In genomic region chr1:108779455-108779854, GRCh38 we compare ENCODE assay signal across 29 cellular contexts.
"Had no signal": no experiment of that assay in that cellular context is flagged by ENCODE, and none has a peak within 500 bp of the region (broad histone marks: within the 10 kb centered on the region; RNA-seq: fewer than 3 reads in every experiment).

No MANE protein-coding gene starts in this region.

- H3K36me3 ChIP-seq: uterus had no signal

- H3K4me1 ChIP-seq: stomach, suprapubic skin, testis, thyroid gland, tibial artery, tibial nerve, transverse colon, upper lobe of left lung, upper lobe of right lung, uterus, vagina had no signal

- DNase-seq: stimulated activated CD4-positive, alpha-beta T cell treated with anti-CD3 and anti-CD28 coated beads, Interleukin-2, amount 100 ng/mL, for 48 hours; stimulated activated CD4-positive, alpha-beta T cell treated with anti-CD3 and anti-CD28 coated beads, Interleukin-4, amount 100 ng/mL, for 1 hour; stimulated activated CD4-positive, alpha-beta T cell treated with anti-CD3 and anti-CD28 coated beads, Interleukin-4, amount 100 ng/mL, for 24 hours; stimulated activated CD4-positive, alpha-beta T cell treated with anti-CD3 and anti-CD28 coated beads, Interleukin-4, amount 100 ng/mL, for 4 hours; stimulated activated CD8-positive, alpha-beta memory T cell treated with anti-CD3 and anti-CD28 coated beads, Interleukin-4, amount 100 ng/mL, for 48 hours; stimulated activated naive B cell treated with anti-CD40 and anti-IgM and Interleukin-4, amounts not matched to agents 10 μg/mL and 1 μg/mL and 100 μg/mL, for 72 hours; stimulated activated naive CD4-positive, alpha-beta T cell; stimulated activated naive CD4-positive, alpha-beta T cell treated with Interleukin-2 at 50 U/mL for 16 hours; stimulated activated naive CD8-positive, alpha-beta T cell treated with anti-CD3 and anti-CD28 coated beads, Interleukin-15, amount 100 ng/mL, for 72 hours; stimulated activated naive CD8-positive, alpha-beta T cell treated with anti-CD3 and anti-CD28 coated beads, Interleukin-15, Interleukin-2, amounts not matched to agents 100 U/mL and 50 U/mL, for 24 hours; stomach; substantia nigra; testis; thyroid gland; tibial artery; transverse colon; trophoblast cell; upper lobe of left lung; upper lobe of right lung; uterus had no signal

- H3K9me3 ChIP-seq: suprapubic skin, testis, thoracic aorta, thyroid gland, tibial artery, upper lobe of right lung, uterus, vagina had no signal

- H3K27ac Mint-ChIP-seq: stimulated activated effector memory CD8-positive, alpha-beta T cell treated with anti-CD3 and anti-CD28 coated beads, Interleukin-12 subunit alpha, Interleukin-12 subunit beta, amount 100 ng/mL, for 72 hours; stimulated activated memory B cell treated with anti-CD40 and anti-IgM and Interleukin-4, amounts not matched to agents 10 μg/mL and 1 μg/mL and 100 μg/mL, for 72 hours; stimulated activated naive B cell treated with anti-CD40 and anti-IgM and Interleukin-4, amounts not matched to agents 10 μg/mL and 1 μg/mL and 100 μg/mL, for 72 hours; stimulated activated naive CD8-positive, alpha-beta T cell treated with anti-CD3 and anti-CD28 coated beads, Interleukin-15, amount 100 ng/mL, for 72 hours; stimulated activated naive CD8-positive, alpha-beta T cell treated with anti-CD3 and anti-CD28 coated beads, Interleukin-15, Interleukin-2, amounts not matched to agents 100 ng/mL and 50 ng/mL, for 24 hours; type B pancreatic cell had no signal

- H3K4me3 Mint-ChIP-seq: stimulated activated effector memory CD8-positive, alpha-beta T cell treated with anti-CD3 and anti-CD28 coated beads, Interleukin-12 subunit alpha, Interleukin-12 subunit beta, amount 100 ng/mL, for 72 hours; stimulated activated memory B cell treated with anti-CD40 and anti-IgM and Interleukin-4, amounts not matched to agents 10 μg/mL and 1 μg/mL and 100 μg/mL, for 72 hours; stimulated activated naive B cell treated with anti-CD40 and anti-IgM and Interleukin-4, amounts not matched to agents 10 μg/mL and 1 μg/mL and 100 μg/mL, for 72 hours; stimulated activated naive CD8-positive, alpha-beta T cell treated with anti-CD3 and anti-CD28 coated beads, Interleukin-15, amount 100 ng/mL, for 72 hours; stimulated activated naive CD8-positive, alpha-beta T cell treated with anti-CD3 and anti-CD28 coated beads, Interleukin-15, Interleukin-2, amounts not matched to agents 100 ng/mL and 50 ng/mL, for 24 hours; type B pancreatic cell had no signal

- H3K4me3 ChIP-seq: stomach, suprapubic skin, testis, thoracic aorta, thyroid gland, tibial artery, tibial nerve, transverse colon, upper lobe of left lung, upper lobe of right lung, uterus, vagina had no signal

- H3K27ac ChIP-seq: stomach, suprapubic skin, testis, thoracic aorta, thyroid gland, tibial artery, tibial nerve, transverse colon, upper lobe of left lung, upper lobe of right lung, uterus, vagina had no signal

- H3K27me3 Mint-ChIP-seq: stimulated activated memory B cell treated with anti-CD40 and anti-IgM and Interleukin-4, amounts not matched to agents 10 μg/mL and 1 μg/mL and 100 μg/mL, for 72 hours; stimulated activated naive B cell treated with anti-CD40 and anti-IgM and Interleukin-4, amounts not matched to agents 10 μg/mL and 1 μg/mL and 100 μg/mL, for 72 hours; stimulated activated naive CD8-positive, alpha-beta T cell treated with anti-CD3 and anti-CD28 coated beads, Interleukin-15, amount 100 ng/mL, for 72 hours; stimulated activated naive CD8-positive, alpha-beta T cell treated with anti-CD3 and anti-CD28 coated beads, Interleukin-15, Interleukin-2, amounts not matched to agents 100 ng/mL and 50 ng/mL, for 24 hours; type B pancreatic cell had no signal

- FAIRE-seq: urothelium cell line had no signal

- H3K4me1 Mint-ChIP-seq: stimulated activated effector memory CD8-positive, alpha-beta T cell treated with anti-CD3 and anti-CD28 coated beads, Interleukin-12 subunit alpha, Interleukin-12 subunit beta, amount 100 ng/mL, for 72 hours; stimulated activated memory B cell treated with anti-CD40 and anti-IgM and Interleukin-4, amounts not matched to agents 10 μg/mL and 1 μg/mL and 100 μg/mL, for 72 hours; stimulated activated naive B cell treated with anti-CD40 and anti-IgM and Interleukin-4, amounts not matched to agents 10 μg/mL and 1 μg/mL and 100 μg/mL, for 72 hours; stimulated activated naive CD8-positive, alpha-beta T cell treated with anti-CD3 and anti-CD28 coated beads, Interleukin-15, amount 100 ng/mL, for 72 hours had no signal

- H3K27me3 ChIP-seq: stomach, suprapubic skin, testis, thyroid gland, tibial artery, tibial nerve, transverse colon, upper lobe of left lung, upper lobe of right lung, uterus, vagina had no signal

- ATAC-seq: stimulated activated effector memory CD8-positive, alpha-beta T cell treated with anti-CD3 and anti-CD28 coated beads, Interleukin-12 subunit alpha, Interleukin-12 subunit beta, amount 100 ng/mL, for 72 hours; stimulated activated memory B cell treated with anti-CD40 and anti-IgM and Interleukin-4, amounts not matched to agents 10 μg/mL and 1 μg/mL and 100 μg/mL, for 72 hours; stimulated activated naive B cell treated with anti-CD40 and anti-IgM and Interleukin-4, amounts not matched to agents 10 μg/mL and 1 μg/mL and 100 μg/mL, for 72 hours; stimulated activated naive CD8-positive, alpha-beta T cell treated with anti-CD3 and anti-CD28 coated beads, Interleukin-15, amount 100 ng/mL, for 72 hours; stimulated activated naive CD8-positive, alpha-beta T cell treated with anti-CD3 and anti-CD28 coated beads, Interleukin-15, Interleukin-2, amounts not matched to agents 100 U/mL and 50 U/mL, for 24 hours; upper lobe of right lung had no signal
